ENCODE assay signal across 20 cellular contexts in the genomic region with DNA sequence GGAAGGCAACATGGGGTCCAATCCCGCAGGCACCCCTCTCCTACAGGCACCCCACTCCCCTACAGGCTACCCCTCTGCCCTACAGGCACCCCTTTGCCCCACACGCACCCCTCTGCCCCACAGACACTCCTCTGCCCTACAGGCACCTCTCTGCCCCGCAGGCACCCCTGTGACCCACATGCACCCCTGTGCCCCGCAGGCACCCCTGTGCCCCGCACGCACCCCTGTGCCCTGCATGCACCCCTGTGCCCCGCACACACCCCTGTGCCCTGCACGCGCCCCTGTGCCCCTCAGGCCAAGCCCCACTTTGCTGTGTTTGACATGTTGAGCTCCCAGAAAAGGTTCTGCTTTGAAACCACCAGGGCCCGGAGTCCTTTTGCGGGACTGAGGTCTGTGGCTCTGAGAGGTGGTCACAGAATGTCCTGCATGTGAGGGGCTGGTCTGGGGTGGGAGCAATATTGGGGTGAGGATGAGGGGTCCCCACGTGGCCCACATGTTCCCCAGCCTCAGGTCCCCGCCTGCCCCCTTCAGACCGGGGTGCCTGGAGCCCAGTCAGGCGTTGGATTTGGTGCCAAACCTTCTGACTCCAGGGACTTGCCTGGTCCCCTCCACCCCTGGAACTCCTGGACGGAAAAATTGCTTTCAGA. TPM values are rescaled to one million over a fixed set of nuclear protein-coding genes. Genes with fewer than 3 reads are reported as not detected.
DNase-seq lines count a peak whose midpoint lies in the region; ATAC-seq, FAIRE-seq and TF ChIP-seq lines count a peak whose summit lies in the region.
"Had no signal": no experiment of that assay in that cellular context is flagged by ENCODE, and none has a peak within 500 bp of the region (broad histone marks: within the 10 kb centered on the region; RNA-seq: fewer than 3 reads in every experiment).

No MANE protein-coding gene starts in this region.

- H3K9ac ChIP-seq in SK-N-SH (no peak overlapping the region), K562 (ENCODE audit: insufficient read depth in 1 of 2, low read depth in 2 of 2, low read length in 2 of 2) (peak overlapping the region in 1 of 2 experiments; percentile 26; a peak in 1 of 4 replicates)
- H3K9ac ChIP-seq: BLaER1 treated with 17β-estradiol and CSF1 and Interleukin-3, amounts not matched to agents 10 nM and 100 nM had no signal

- DNase-seq in SK-N-SH: no peak
- peak in 3 of 4 experiments; percentile 61 to 72 (median 70) for DNase-seq in K562 (ENCODE audit: extremely low read depth in 1 of 4, low spot score in 3 of 4)
- peak; percentile 76 for DNase-seq in osteoblast (ENCODE audit: insufficient read length, low spot score, missing footprints)
- no peak for DNase-seq in cerebellar cortex (ENCODE audit: low spot score)
- no peak for DNase-seq in NCI-H524 treated with DMSO at 0.1 percent for 48 hours (lab: John Stamatoyannopoulos, UW)
- DNase-seq: Calu3; CD8-positive, alpha-beta T cell; DMS79 treated with DMSO at 0.1 percent for 48 hours; GF-D8; GOT3; H9 had no signal

- H3F3A ChIP-seq in SK-N-SH (replicated peaks; ENCODE audit: insufficient read depth): peaks cover 5% of the 10 kb centered on the region

- TF ChIP-seq EP300 in SK-N-SH (IDR thresholded peaks at IDR 0.05; ENCODE audit: borderline replicate concordance in 1 of 2, low read depth in 1 of 2, low read length in 1 of 2): no peak
- TF ChIP-seq EP300 in K562 (IDR thresholded peaks at IDR 0.05; ENCODE audit: low read length): no peak

- H3K4me2 ChIP-seq in SK-N-SH (no peak overlapping the region), K562 (ENCODE audit: insufficient read depth, low read length) (no peak overlapping the region), osteoblast (ENCODE audit: insufficient read depth, low read length) (no peak overlapping the region)
- H3K4me2 ChIP-seq: A549 had no signal

- TF ChIP-seq POLR2A in K562 (conservative IDR thresholded peaks at IDR 0.05): no peak

- no peaks in the 10 kb centered on the region for H3K9me2 ChIP-seq in SK-N-SH

- POLR2A ChIA-PET in SK-N-SH (lab: Yijun Ruan, JAX) (no interaction called here), HEK293 (lab: Yijun Ruan, JAX) (no interaction called here), K562 (lab: Yijun Ruan, JAX) (interaction anchor here (0.6 to 11.0 kb wide), 12 partner anchors 9 to 154 kb away, joined by 3 to 334 read pairs (median 4); no protein-coding TSS in a partner anchor)

- H3K27ac ChIP-seq in SK-N-SH (ENCODE audit: low read depth in 2 of 2, low read length in 1 of 2) (no peak overlapping the region), HEK293 (ENCODE audit: extremely low read depth, low read depth, low read length) (no peak overlapping the region), K562 (ENCODE audit: extremely low read depth, low read depth, low read length) (no peak overlapping the region), osteoblast (ENCODE audit: low read depth, low read length) (no peak overlapping the region)
- H3K27ac ChIP-seq: 22Rv1; A549; BLaER1 treated with 17β-estradiol and CSF1 and Interleukin-3, amounts not matched to agents 10 nM and 100 nM; HL-60 had no signal

- peaks cover 0 to 3% of the 10 kb centered on the region in 2 experiments; a peak in 1 of 4 replicates for H3K4me1 ChIP-seq in SK-N-SH (ENCODE audit: control insufficient read depth in 1 of 2, insufficient read depth in 2 of 2, low read depth in 1 of 2, low read length in 1 of 2)
- H3K4me1 ChIP-seq in HEK293 (ENCODE audit: control insufficient read depth, insufficient read depth, low read length): no peaks in the 10 kb centered on the region
- H3K4me1 ChIP-seq in K562 (replicated peaks in 1 of 2; ENCODE audit: control insufficient read depth in 2 of 2, insufficient read depth in 2 of 2, low read length in 2 of 2): peaks cover 6 to 78% of the 10 kb centered on the region in 2 experiments; a peak in 4 of 5 replicates
- H3K4me1 ChIP-seq in osteoblast (ENCODE audit: insufficient read depth, low read length): peaks cover 4% of the 10 kb centered on the region
- H3K4me1 ChIP-seq: A549 had no signal

- H3K9me3 ChIP-seq in SK-N-SH (no peaks in the 10 kb centered on the region), HEK293 (ENCODE audit: control insufficient read depth, insufficient read depth, low read depth, low read length) (no peaks in the 10 kb centered on the region), K562 (replicated peaks; ENCODE audit: control insufficient read depth, insufficient read depth, low read depth, low read length) (no peaks in the 10 kb centered on the region), osteoblast (ENCODE audit: low read depth, low read length) (no peaks in the 10 kb centered on the region)
- H3K9me3 ChIP-seq: A549; BLaER1 treated with 17β-estradiol and CSF1 and Interleukin-3, amounts not matched to agents 10 nM and 100 nM had no signal

- H3K27me3 ChIP-seq in SK-N-SH (ENCODE audit: insufficient read depth) (no peaks in the 10 kb centered on the region), K562 (ENCODE audit: control insufficient read depth in 2 of 2, insufficient read depth in 2 of 2, low read length in 2 of 2) (peaks cover 51 to 65% of the 10 kb centered on the region in 2 experiments), osteoblast (ENCODE audit: insufficient read depth, low read length) (no peaks in the 10 kb centered on the region)
- H3K27me3 ChIP-seq: BLaER1 treated with 17β-estradiol and CSF1 and Interleukin-3, amounts not matched to agents 10 nM and 100 nM had no signal

- peak; percentile 3; the same call in 2 of the 3 replicates for ATAC-seq in SK-N-SH treated with all-trans-retinoic acid at 6 μM for 48 hours
- ATAC-seq in K562: no peak
- no peak for ATAC-seq in HG03139 (IDR thresholded peaks at IDR 0.05; ENCODE audit: unreplicated experiment)
- ATAC-seq: CD8-positive, alpha-beta T cell; GM12878 had no signal

- TF ChIP-seq CTCF in SK-N-SH (IDR thresholded peaks at IDR 0.05) (no peak), HEK293 (tag by site-specific recombination; IDR thresholded peaks at IDR 0.05) (no peak), K562 (IDR thresholded peaks at IDR 0.05 in 2 of 3, conservative IDR thresholded peaks at IDR 0.05 in 1 of 3; ENCODE audit: insufficient read depth in 2 of 3, low read depth in 1 of 3, low read length in 3 of 3) (no peak), osteoblast (IDR thresholded peaks at IDR 0.05; ENCODE audit: extremely low read depth, low read depth, low read length) (no peak)

- in situ Hi-C loops in K562 (cut with MboI): no loop called here

- intact Hi-C loops in K562 (cut with micrococcal nuclease): no loop called here

- CTCF ChIA-PET in SK-N-SH (lab: Yijun Ruan, JAX) (interaction anchor here (1.2 to 1.4 kb wide), 2 partner anchors 30 to 44 kb away, joined by 3 to 4 read pairs; no protein-coding TSS in a partner anchor), HEK293 (lab: Yijun Ruan, JAX) (interaction anchor here (0.7 kb wide), 1 partner anchor 91 kb away, joined by 4 read pairs; no protein-coding TSS in a partner anchor), K562 (lab: Yijun Ruan, JAX; ENCODE audit: low intra/inter-chr PET ratio) (no interaction called here)

- H4K20me1 ChIP-seq in SK-N-SH (ENCODE audit: insufficient read depth) (peaks cover 16% of the 10 kb centered on the region; the same call in 1 of the 2 replicates), K562 (replicated peaks; ENCODE audit: control insufficient read depth, insufficient read depth, low read length) (peaks cover 94% of the 10 kb centered on the region), osteoblast (ENCODE audit: insufficient read depth, low read length) (peaks cover 27% of the 10 kb centered on the region)

- H3K79me2 ChIP-seq in SK-N-SH (ENCODE audit: insufficient read depth) (no peaks in the 10 kb centered on the region), K562 (ENCODE audit: control insufficient read depth, insufficient read depth, low read length) (no peaks in the 10 kb centered on the region), osteoblast (ENCODE audit: insufficient read depth, low read length) (no peaks in the 10 kb centered on the region)

- H3K36me3 ChIP-seq in SK-N-SH (replicated peaks in 1 of 2; ENCODE audit: control insufficient read depth in 1 of 2, insufficient read depth in 2 of 2, low read length in 1 of 2) (peaks cover 8 to 22% of the 10 kb centered on the region in 2 experiments), HEK293 (ENCODE audit: control insufficient read depth in 2 of 2, insufficient read depth in 1 of 2, low read length in 2 of 2) (peaks cover 0 to 14% of the 10 kb centered on the region in 2 experiments; a peak in 1 of 3 replicates), K562 (ENCODE audit: control insufficient read depth, insufficient read depth, low read length) (peaks cover 4% of the 10 kb centered on the region; the same call in 2 of the 3 replicates), osteoblast (ENCODE audit: insufficient read depth, low read length) (peaks cover 15% of the 10 kb centered on the region)
- H3K36me3 ChIP-seq: BLaER1 treated with 17β-estradiol and CSF1 and Interleukin-3, amounts not matched to agents 10 nM and 100 nM had no signal

- no peak overlapping the region for H3K4me3 ChIP-seq in SK-N-SH (ENCODE audit: low read depth in 2 of 2, low read length in 1 of 2)
- H3K4me3 ChIP-seq in HEK293 (ENCODE audit: low read depth, low read length): no peak overlapping the region
- no peak overlapping the region for H3K4me3 ChIP-seq in K562
- H3K4me3 ChIP-seq in osteoblast (ENCODE audit: insufficient read depth, low read length): no peak overlapping the region
- H3K4me3 ChIP-seq: A549; BLaER1 treated with 17β-estradiol and CSF1 and Interleukin-3, amounts not matched to agents 10 nM and 100 nM; GM12878 had no signal

- H2AFZ ChIP-seq in SK-N-SH (ENCODE audit: low read depth): no peak overlapping the region
- H2AFZ ChIP-seq in K562 (ENCODE audit: low read depth, low read length): no peak overlapping the region
- H2AFZ ChIP-seq in osteoblast (ENCODE audit: low read length): no peak overlapping the region

- TF ChIP-seq RAD21 in SK-N-SH (IDR thresholded peaks at IDR 0.05; ENCODE audit: low read length): no peak
- TF ChIP-seq RAD21 in K562 (CRISPR knock-in tag; conservative IDR thresholded peaks at IDR 0.05 in 1 of 2, IDR thresholded peaks at IDR 0.05 in 1 of 2): no peak

- BruUV-seq in K562 (replicated peaks; lab: Mats Ljungman, UMichigan): no TSS peak

- H3K9me1 ChIP-seq in K562 (ENCODE audit: control insufficient read depth, insufficient read depth, low read length): peaks cover 15% of the 10 kb centered on the region

- 72% methylated on average over 11 of the region's 16 CpGs for WGBS in SK-N-SH (ENCODE audit: low lambda C conversion rate)
- 6% methylated on average over 16 of the region's 16 CpGs for WGBS in K562 (ENCODE audit: insufficient coverage, low coverage, missing lambda C conversion rate)

- no peak for FAIRE-seq in K562 (lab: Jason Lieb, UNC)
- FAIRE-seq: A549, GM12878 had no signal

RNA-seq across cellular contexts. Expression of a gene that starts 0.6 kb away (rescaled TPM):
- polyA plus RNA-seq in SK-N-SH (2012; rRNA removed): not detected in 2 replicates
- polyA plus RNA-seq in SK-N-SH (2012; cell fraction: cytosol; rRNA removed): not detected in 2 replicates
- not detected in 2 replicates for polyA plus RNA-seq in SK-N-SH (2012; cell fraction: nucleus; rRNA removed)
- total RNA-seq in K562 (2011; cell fraction: chromatin; rRNA removed; ENCODE audit: low replicate concordance): not detected in 2 replicates
- total RNA-seq in K562 (2011; cell fraction: nucleolus; rRNA removed): not detected in 2 replicates
- not detected in 2 replicates for total RNA-seq in K562 (2011; cell fraction: nucleoplasm; rRNA removed)
- not detected in 2 replicates for total RNA-seq in K562 (2014; rRNA removed)
- total RNA-seq in K562 (2014; rRNA removed; fragmentation: Illumina TruSeq; extraction: Trizol): not detected in 2 replicates
- not detected in 2 replicates for total RNA-seq in K562 (2015; rRNA removed; fragmentation: Illumina TruSeq; extraction: Trizol)
- total RNA-seq in K562 (2021): not detected in 2 replicates
- polyA plus RNA-seq in K562 (2011; rRNA removed): not detected in 2 replicates
- not detected in 2 replicates for polyA plus RNA-seq in K562 (2011; cell fraction: cytosol; rRNA removed)
- polyA plus RNA-seq in K562 (2011; cell fraction: nucleus; rRNA removed): not detected in 2 replicates
- polyA plus RNA-seq in K562 (2012): 0.51 and 0.70 TPM in 2 replicates
- not detected in 2 replicates for polyA plus RNA-seq in K562 (2014; fragmentation: Illumina TruSeq; extraction: Trizol)
- not detected for polyA plus RNA-seq in K562 (2014; fragmentation: Nextera tagmentation; extraction: Ambion mirVana)
- polyA plus RNA-seq in K562 (2014; rRNA removed): not detected in 2 replicates
- not detected in 2 replicates for polyA minus RNA-seq in K562 (2011; rRNA and poly(A)+ RNA removed)
- not detected in 2 replicates for polyA minus RNA-seq in K562 (2011; cell fraction: cytosol; rRNA and poly(A)+ RNA removed)
- not detected in 2 replicates for polyA minus RNA-seq in K562 (2011; cell fraction: nucleus; rRNA and poly(A)+ RNA removed)
- not detected in 2 replicates for total RNA-seq in osteoblast
- total RNA-seq: Calu3; CD8-positive, alpha-beta T cell; GM12878; H9; HT1080 had no signal
- polyA plus RNA-seq: A549, GM12878 had no signal

RNA-seq across cellular contexts. Expression of a gene that starts 41.8 kb away (rescaled TPM):
- polyA plus RNA-seq in SK-N-SH (2012; rRNA removed): 0.86 and 1.3 TPM in 2 replicates
- 0.13 and 0.33 TPM in 2 replicates for polyA plus RNA-seq in SK-N-SH (2012; cell fraction: cytosol; rRNA removed)
- 1.2 and 1.3 TPM in 2 replicates for polyA plus RNA-seq in SK-N-SH (2012; cell fraction: nucleus; rRNA removed)
- total RNA-seq in K562 (2011; cell fraction: chromatin; rRNA removed; ENCODE audit: low replicate concordance): 0.21 TPM in 1 of 2 replicates, not detected in the other
- not detected in 2 replicates for total RNA-seq in K562 (2011; cell fraction: nucleolus; rRNA removed)
- not detected in 2 replicates for total RNA-seq in K562 (2011; cell fraction: nucleoplasm; rRNA removed)
- 1.00 and 2.1 TPM in 2 replicates for total RNA-seq in K562 (2014; rRNA removed)
- total RNA-seq in K562 (2014; rRNA removed; fragmentation: Illumina TruSeq; extraction: Trizol): 0.95 TPM in 1 of 2 replicates, not detected in the other
- not detected in 2 replicates for total RNA-seq in K562 (2015; rRNA removed; fragmentation: Illumina TruSeq; extraction: Trizol)
- 0.71 and 1.5 TPM in 2 replicates for total RNA-seq in K562 (2021)
- polyA plus RNA-seq in K562 (2011; rRNA removed): 0.79 and 1.2 TPM in 2 replicates
- 2.1 and 3.8 TPM in 2 replicates for polyA plus RNA-seq in K562 (2011; cell fraction: cytosol; rRNA removed)
- 1.2 TPM in 2 replicates for polyA plus RNA-seq in K562 (2011; cell fraction: nucleus; rRNA removed)
- polyA plus RNA-seq in K562 (2012): 0.91 and 1.3 TPM in 2 replicates
- not detected in 2 replicates for polyA plus RNA-seq in K562 (2014; fragmentation: Illumina TruSeq; extraction: Trizol)
- polyA plus RNA-seq in K562 (2014; fragmentation: Nextera tagmentation; extraction: Ambion mirVana): not detected
- 0.53 and 2.7 TPM in 2 replicates for polyA plus RNA-seq in K562 (2014; rRNA removed)
- not detected in 2 replicates for polyA minus RNA-seq in K562 (2011; rRNA and poly(A)+ RNA removed)
- not detected in 2 replicates for polyA minus RNA-seq in K562 (2011; cell fraction: cytosol; rRNA and poly(A)+ RNA removed)
- polyA minus RNA-seq in K562 (2011; cell fraction: nucleus; rRNA and poly(A)+ RNA removed): 0.67 TPM in 1 of 2 replicates, not detected in the other
- total RNA-seq in osteoblast: 5.1 and 5.3 TPM in 2 replicates
- total RNA-seq: CD8-positive, alpha-beta T cell had no signal

Comparison
In these comparisons a context has a peak if more than half of its experiments do, and no peak if none do; other contexts are left out.
1. DNase-seq: peak in K562 (3 of 4) and osteoblast (single experiment); none in SK-N-SH (single experiment), cerebellar cortex (single experiment) and NCI-H524 treated with DMSO at 0.1 percent for 48 hours (single experiment).